In genomic region chr15:85155360-85155759, GRCh38 we compare ENCODE assay signal across 1 cellular context.
TF ChIP-seq lines count a peak whose summit lies in the region.

No MANE protein-coding gene starts in this region.

TF ChIP-seq in HepG2, 621 proteins besides CTCF, POLR2A, EP300 and RAD21 (continued from another document):
- no peak for TF ChIP-seq EHMT2 (IDR thresholded peaks at IDR 0.05; ENCODE audit: borderline replicate concordance, low read depth, low read length)
- no peak for TF ChIP-seq ZNF703 (CRISPR knock-in tag; IDR thresholded peaks at IDR 0.05; ENCODE audit: borderline replicate concordance)
- no peak for TF ChIP-seq SAP130 (CRISPR knock-in tag; IDR thresholded peaks at IDR 0.05; ENCODE audit: low read depth)
- TF ChIP-seq SKI (IDR thresholded peaks at IDR 0.05; ENCODE audit: partially characterized antibody), result no peak
